In the genomic region with DNA sequence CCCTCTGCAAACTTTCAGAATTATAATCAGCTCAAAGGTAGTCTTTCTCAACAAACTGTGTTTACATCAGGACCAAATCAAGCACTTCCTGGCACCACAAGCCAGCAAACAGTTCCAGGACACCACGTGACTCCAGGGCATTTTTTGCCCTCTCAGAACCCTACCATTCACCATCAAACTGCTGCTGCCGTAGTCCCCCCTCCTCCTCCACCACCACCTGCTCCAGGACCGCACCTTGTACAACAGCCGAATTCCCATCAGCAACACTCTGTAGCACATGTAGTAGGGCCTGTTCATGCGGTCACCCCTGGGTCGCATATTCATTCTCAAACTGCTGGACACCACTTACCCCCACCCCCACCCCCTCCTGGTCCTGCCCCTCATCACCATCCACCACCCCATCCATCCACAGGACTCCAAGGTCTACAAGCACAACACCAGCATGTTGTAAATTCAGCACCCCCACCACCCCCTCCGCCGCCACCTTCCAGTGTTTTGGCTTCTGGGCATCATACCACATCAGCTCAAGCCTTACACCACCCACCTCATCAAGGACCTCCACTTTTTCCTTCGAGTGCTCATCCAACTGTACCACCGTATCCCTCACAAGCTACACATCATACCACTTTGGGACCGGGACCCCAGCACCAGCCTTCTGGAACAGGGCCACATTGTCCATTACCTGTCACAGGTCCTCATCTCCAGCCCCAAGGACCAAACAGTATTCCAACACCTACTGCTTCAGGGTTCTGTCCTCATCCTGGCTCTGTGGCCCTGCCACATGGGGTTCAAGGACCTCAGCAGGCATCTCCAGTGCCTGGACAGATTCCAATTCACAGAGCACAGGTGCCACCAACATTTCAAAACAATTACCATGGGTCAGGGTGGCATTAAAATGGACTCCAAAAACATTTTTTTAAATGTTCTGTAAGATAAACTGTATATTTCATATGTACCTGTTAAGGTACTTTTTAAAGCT, we compare ENCODE assay signal across 9 cellular contexts.
DNase-seq lines count a peak whose midpoint lies in the region; ATAC-seq, FAIRE-seq and TF ChIP-seq lines count a peak whose summit lies in the region.
"Had no signal": no experiment of that assay in that cellular context is flagged by ENCODE, and none has a peak within 500 bp of the region (broad histone marks: within the 10 kb centered on the region; RNA-seq: fewer than 3 reads in every experiment).

No MANE protein-coding gene starts in this region.

- BruUV-seq in Panc1 (replicated peaks; lab: Mats Ljungman, UMichigan), result TSS peak; percentile 43

- no peaks in the 10 kb centered on the region for H3K27me3 ChIP-seq in Panc1 (ENCODE audit: control insufficient read depth, insufficient read depth, low read length)

- CTCF ChIA-PET in Panc1 (lab: Charles Lee), result no interaction called here

- peaks cover 8 to 16% of the 10 kb centered on the region in 2 donors for H3K4me1 Mint-ChIP-seq in effector memory CD8-positive, alpha-beta T cell (ENCODE audit: low read depth in 2 of 2)
- peaks cover 14 to 18% of the 10 kb centered on the region in 2 donors for H3K4me1 Mint-ChIP-seq in natural killer cell

- TF ChIP-seq CTCF in Panc1 (IDR thresholded peaks at IDR 0.05) (no peak), natural killer cell (IDR thresholded peaks at IDR 0.05) (no peak)

- FAIRE-seq in frontal cortex (lab: Jason Lieb, UNC), result no peak

- H3K27ac ChIP-seq in Panc1 (ENCODE audit: low read length), result no peak overlapping the region

- in situ Hi-C loops in Panc1 (cut with HindIII; ENCODE audit: low pct_unique_long_range_greater_than_20kb, low sequenced_read_pairs) (no loop called here), ACHN (cut with HindIII; ENCODE audit: low pct_ligation_motif_present, low pct_unique_long_range_greater_than_20kb, low sequenced_read_pairs) (no loop called here)

- no peak overlapping the region for H3K4me3 ChIP-seq in Panc1 (ENCODE audit: low read depth in 2 of 2, low read length in 2 of 2)

- no peaks in the 10 kb centered on the region; the same call in 1 of the 2 replicates for H3K4me1 ChIP-seq in Panc1 (ENCODE audit: control insufficient read depth, insufficient read depth, low read length)

- intact Hi-C loops in Panc1 (cut with micrococcal nuclease; ENCODE audit: unreplicated experiment), result loop anchor here (10.0 kb wide), 1 partner anchor 312 kb away; no protein-coding TSS in a partner anchor
- intact Hi-C loops in natural killer cell (cut with micrococcal nuclease), result no loop called here

- ATAC-seq in Panc1, result peak; percentile 30; the same call in 1 of the 2 replicates
- no peak for ATAC-seq in effector memory CD8-positive, alpha-beta T cell (replicated peaks)
- no peak for ATAC-seq in natural killer cell
- ATAC-seq in HG02588 (IDR thresholded peaks at IDR 0.05; ENCODE audit: unreplicated experiment), result no peak

- peaks cover 74% of the 10 kb centered on the region for H3K36me3 Mint-ChIP-seq in effector memory CD8-positive, alpha-beta T cell (ENCODE audit: insufficient read depth)
- H3K36me3 Mint-ChIP-seq in natural killer cell, result peaks cover 32% of the 10 kb centered on the region

- no peaks in the 10 kb centered on the region for H3K9me3 Mint-ChIP-seq in effector memory CD8-positive, alpha-beta T cell
- H3K9me3 Mint-ChIP-seq in natural killer cell, result no peaks in the 10 kb centered on the region

- H3K9me3 ChIP-seq in Panc1 (ENCODE audit: control insufficient read depth, insufficient read depth, low read depth, low read length), result no peaks in the 10 kb centered on the region
- H3K9me3 ChIP-seq: SK-N-SH had no signal

- peak; percentile 50 for DNase-seq in Ammon's horn (ENCODE audit: low spot score)
- no peak for DNase-seq in Panc1 (ENCODE audit: low read depth, low spot score)
- DNase-seq in effector memory CD8-positive, alpha-beta T cell, result no peak
- DNase-seq in natural killer cell, result no peak
- no peak for DNase-seq in frontal cortex (ENCODE audit: low spot score in 2 of 2)
- no peak for DNase-seq in ACHN
- no peak for DNase-seq in stimulated activated CD4-positive, alpha-beta T cell treated with anti-CD3 and anti-CD28 coated beads, Interleukin-2, amount 100 ng/mL, for 48 hours
- DNase-seq: SK-N-SH had no signal

- peak overlapping the region; percentile 35 to 83 for H3K27ac Mint-ChIP-seq in effector memory CD8-positive, alpha-beta T cell
- H3K27ac Mint-ChIP-seq in natural killer cell, result peak overlapping the region; percentile 69 to 71

- no peaks in the 10 kb centered on the region for H3K27me3 Mint-ChIP-seq in effector memory CD8-positive, alpha-beta T cell
- no peaks in the 10 kb centered on the region for H3K27me3 Mint-ChIP-seq in natural killer cell (ENCODE audit: low read depth in 2 of 2)

- POLR2A ChIA-PET in Panc1 (lab: Charles Lee), result no interaction called here

- H3K4me3 Mint-ChIP-seq in effector memory CD8-positive, alpha-beta T cell, result no peak overlapping the region
- H3K4me3 Mint-ChIP-seq in natural killer cell, result no peak overlapping the region

- H3K36me3 ChIP-seq in Panc1 (ENCODE audit: control insufficient read depth, insufficient read depth, low read length), result peaks cover 63% of the 10 kb centered on the region
